In the genomic region with DNA sequence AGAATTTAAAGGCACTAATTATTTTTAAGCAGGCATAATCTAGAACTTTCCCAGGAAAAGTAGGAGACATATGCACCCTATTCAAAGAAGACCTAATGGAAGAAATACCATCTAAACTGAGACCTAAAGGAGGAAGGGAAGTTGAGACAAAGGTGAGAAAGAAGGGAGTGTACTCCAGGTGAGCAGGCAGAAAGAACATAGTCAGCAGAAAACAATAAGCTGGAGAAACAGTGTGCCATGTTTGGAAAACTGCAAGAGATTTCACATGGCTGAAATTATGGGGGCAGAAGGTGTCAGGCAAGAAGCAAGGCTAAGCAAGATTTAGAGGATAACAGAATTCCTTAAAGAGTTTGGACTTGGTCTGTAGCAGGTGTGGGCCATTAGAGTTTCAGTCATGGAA, we compare ENCODE assay signal across 4 cellular contexts.
TF ChIP-seq lines count a peak whose summit lies in the region.

No MANE protein-coding gene starts in this region.

TF ChIP-seq in HepG2, 621 proteins besides CTCF, POLR2A, EP300 and RAD21:
- TF ChIP-seq MAFK (conservative IDR thresholded peaks at IDR 0.05 in 1 of 2, IDR thresholded peaks at IDR 0.05 in 1 of 2; ENCODE audit: low read length in 2 of 2) (peak; percentile 77 to 83), MAFF (IDR thresholded peaks at IDR 0.05; ENCODE audit: low read depth, low read length) (peak; percentile 81), HNRNPUL1 (IDR thresholded peaks at IDR 0.05; ENCODE audit: low read depth, low read length) (no peak), ZNF136 (CRISPR knock-in tag; IDR thresholded peaks at IDR 0.05; ENCODE audit: low read depth) (no peak)

TF ChIP-seq in A549, 52 proteins besides CTCF, POLR2A, EP300 and RAD21:
- TF ChIP-seq TFCP2L1 (CRISPR knock-in tag; IDR thresholded peaks at IDR 0.05): no peak
- no peak for TF ChIP-seq ZSCAN20 (CRISPR knock-in tag; IDR thresholded peaks at IDR 0.05)
- no peak for TF ChIP-seq EHF (CRISPR knock-in tag; IDR thresholded peaks at IDR 0.05)
- TF ChIP-seq HMGXB4 (CRISPR knock-in tag; IDR thresholded peaks at IDR 0.05; ENCODE audit: borderline replicate concordance): no peak
- TF ChIP-seq RARB (CRISPR knock-in tag; IDR thresholded peaks at IDR 0.05): no peak
- TF ChIP-seq, protein P1, sequence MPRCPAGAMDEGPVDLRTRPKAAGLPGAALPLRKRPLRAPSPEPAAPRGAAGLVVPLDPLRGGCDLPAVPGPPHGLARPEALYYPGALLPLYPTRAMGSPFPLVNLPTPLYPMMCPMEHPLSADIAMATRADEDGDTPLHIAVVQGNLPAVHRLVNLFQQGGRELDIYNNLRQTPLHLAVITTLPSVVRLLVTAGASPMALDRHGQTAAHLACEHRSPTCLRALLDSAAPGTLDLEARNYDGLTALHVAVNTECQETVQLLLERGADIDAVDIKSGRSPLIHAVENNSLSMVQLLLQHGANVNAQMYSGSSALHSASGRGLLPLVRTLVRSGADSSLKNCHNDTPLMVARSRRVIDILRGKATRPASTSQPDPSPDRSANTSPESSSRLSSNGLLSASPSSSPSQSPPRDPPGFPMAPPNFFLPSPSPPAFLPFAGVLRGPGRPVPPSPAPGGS (IDR thresholded peaks at IDR 0.05): no peak
- no peak for TF ChIP-seq JUN (IDR thresholded peaks at IDR 0.05)
- TF ChIP-seq MAFK (IDR thresholded peaks at IDR 0.05; ENCODE audit: partially characterized antibody): peak; percentile 71
TF ChIP-seq in A549: peak in this region for 1.

TF ChIP-seq in IMR-90, 13 proteins besides CTCF, POLR2A, EP300 and RAD21:
- TF ChIP-seq MAFK (IDR thresholded peaks at IDR 0.05; ENCODE audit: low read depth, low read length): peak; percentile 62; the same call in 1 of the 2 replicates
- TF ChIP-seq CHD1 (IDR thresholded peaks at IDR 0.05; ENCODE audit: low read depth, low read length): no peak
- no peak for TF ChIP-seq ELK1 (IDR thresholded peaks at IDR 0.05; ENCODE audit: borderline replicate concordance, low read depth, low read length)

TF ChIP-seq in K562, 482 proteins besides CTCF, POLR2A, EP300 and RAD21:
- TF ChIP-seq C11orf30 (IDR thresholded peaks at IDR 0.05; ENCODE audit: low read depth) (peak; percentile 43; the same call in 1 of the 2 replicates), TFAM (CRISPR knock-in tag; conservative IDR thresholded peaks at IDR 0.05) (no peak), XRCC5 (IDR thresholded peaks at IDR 0.05; ENCODE audit: low read depth, low read length) (no peak), MAFK (IDR thresholded peaks at IDR 0.05; ENCODE audit: low read length) (peak; percentile 35; the same call in 1 of the 2 replicates), MAFG (tag; conservative IDR thresholded peaks at IDR 0.05) (peak; percentile 41), L3MBTL2 (IDR thresholded peaks at IDR 0.05) (no peak), ZNF316 (IDR thresholded peaks at IDR 0.05) (peak; percentile 75), MAFF (IDR thresholded peaks at IDR 0.05; ENCODE audit: low read length) (peak; percentile 42; the same call in 1 of the 2 replicates), ZNF79 (CRISPR knock-in tag; IDR thresholded peaks at IDR 0.05; ENCODE audit: low read depth) (no peak), ZBTB1 (CRISPR knock-in tag; IDR thresholded peaks at IDR 0.05; ENCODE audit: borderline replicate concordance, low read depth) (no peak), SNIP1 (IDR thresholded peaks at IDR 0.05; ENCODE audit: low read depth) (no peak)
